ENCODE assay signal across 28 cellular contexts in genomic region chr4:77023920-77024319, GRCh38. TPM values are rescaled to one million over a fixed set of nuclear protein-coding genes. Genes with fewer than 3 reads are reported as not detected.
DNase-seq lines count a peak whose midpoint lies in the region; ATAC-seq and TF ChIP-seq lines count a peak whose summit lies in the region.
"Had no signal": no experiment of that assay in that cellular context is flagged by ENCODE, and none has a peak within 500 bp of the region (broad histone marks: within the 10 kb centered on the region; RNA-seq: fewer than 3 reads in every experiment).

No MANE protein-coding gene starts in this region.

- no peak overlapping the region; the same call in none of the 2 replicates for H3K4ac ChIP-seq in IMR-90 (ENCODE audit: low read depth, low read length)

- peak overlapping the region; percentile 30 for H2BK5ac ChIP-seq in IMR-90 (ENCODE audit: low read depth, low read length, poor library complexity, severe bottlenecking)

- peaks cover 90% of the 10 kb centered on the region for H3K36me3 Mint-ChIP-seq in nephron (ENCODE audit: low read depth)

- H2BK120ac ChIP-seq in IMR-90 (ENCODE audit: low read depth, low read length) = no peak overlapping the region

- H2AK5ac ChIP-seq in IMR-90 (ENCODE audit: low read depth, low read length) = peak overlapping the region; percentile 54; the same call in 1 of the 2 replicates

- no peak overlapping the region for H2BK15ac ChIP-seq in IMR-90 (ENCODE audit: low read depth, low read length)

- H3K27me3 ChIP-seq in IMR-90 (ENCODE audit: control insufficient read depth, insufficient read depth, low read length) (no peaks in the 10 kb centered on the region), fibroblast of lung (ENCODE audit: control insufficient read depth, insufficient read depth, low read length) (no peaks in the 10 kb centered on the region)
- H3K27me3 ChIP-seq: neutrophil, spleen had no signal

- H2BK20ac ChIP-seq in IMR-90 (ENCODE audit: low read depth, low read length) = no peak overlapping the region; the same call in 1 of the 2 replicates

- H3K36me3 ChIP-seq in IMR-90 (ENCODE audit: control insufficient read depth, insufficient read depth, low read length) (peaks cover 66% of the 10 kb centered on the region), fibroblast of lung (ENCODE audit: control insufficient read depth, insufficient read depth, low read length) (peaks cover 47% of the 10 kb centered on the region)
- H3K36me3 ChIP-seq: neutrophil had no signal

- dilution Hi-C loops in IMR-90 (cut with HindIII; ENCODE audit: low sequenced_read_pairs, unreplicated experiment) = no loop called here

- ATAC-seq in IMR-90 (ENCODE audit: low read depth) = no peak
- no peak for ATAC-seq in HG03139 (IDR thresholded peaks at IDR 0.05; ENCODE audit: unreplicated experiment)
- ATAC-seq: activated CD4-positive, alpha-beta T cell treated with anti-CD3 and anti-CD28 coated beads for 36 hours; left colon; right cardiac atrium had no signal

- H3K4me3 ChIP-seq in IMR-90 (ENCODE audit: insufficient read depth, low read depth, low read length) = no peak overlapping the region
- H3K4me3 ChIP-seq in fibroblast of lung (replicated peaks in 1 of 4; ENCODE audit: control extremely low read depth in 1 of 4, insufficient read depth in 1 of 4, low read depth in 3 of 4, low read length in 4 of 4) = no peak overlapping the region
- H3K4me3 ChIP-seq: HAP-1, spleen had no signal

- H3K27ac ChIP-seq in IMR-90 (ENCODE audit: insufficient read depth, low read length) (peak overlapping the region; percentile 15; the same call in 1 of the 2 replicates), fibroblast of lung (ENCODE audit: insufficient read depth, low read length) (peak overlapping the region; percentile 22)
- H3K27ac ChIP-seq: neutrophil, spleen had no signal

- H3K79me2 ChIP-seq in fibroblast of lung (ENCODE audit: control insufficient read depth, insufficient read depth, low read length) = peaks cover 2% of the 10 kb centered on the region

- H2AK9ac ChIP-seq in IMR-90 (replicated peaks; ENCODE audit: low read depth, low read length, poor library complexity) = no peak overlapping the region

- TF ChIP-seq POLR2A in IMR-90 (IDR thresholded peaks at IDR 0.05; ENCODE audit: low read depth, low read length) = no peak

- DNase-seq in DMS153 treated with DMSO at 0.1 percent for 48 hours (lab: John Stamatoyannopoulos, UW; ENCODE audit: unreplicated experiment) = peak; percentile 47
- no peak for DNase-seq in IMR-90
- peak in 1 of 2 donors; percentile 58 for DNase-seq in fibroblast of lung (ENCODE audit: low read depth in 2 of 2)
- DNase-seq in GOT3 (lab: John Stamatoyannopoulos, UW) = no peak
- DNase-seq in SKM-1 treated with dmso at 0.1 percent for 144 hours (lab: John Stamatoyannopoulos, UW; ENCODE audit: unreplicated experiment) = no peak
- no peak for DNase-seq in head of caudate nucleus
- DNase-seq: ACHN; activated CD4-positive, alpha-beta T cell treated with anti-CD3 and anti-CD28 coated beads for 36 hours; amniotic stem cell; CD8-positive, alpha-beta memory T cell; KBM-7; left colon; NCI-H1105; NCI-H187 treated with DMSO at 0.1 percent for 48 hours; NCI-H774; right cardiac atrium; SHP77 treated with DMSO at 0.1 percent for 48 hours; spleen; stimulated activated CD4-positive, alpha-beta T cell treated with anti-CD3 and anti-CD28 coated beads, Interleukin-2, amount 100 ng/mL, for 24 hours; stimulated activated CD8-positive, alpha-beta memory T cell treated with anti-CD3 and anti-CD28 coated beads, Interleukin-4, amount 100 ng/mL, for 48 hours had no signal

- H3K9ac ChIP-seq in IMR-90 (ENCODE audit: low read depth, low read length) (no peak overlapping the region), fibroblast of lung (ENCODE audit: insufficient read depth, low read length) (no peak overlapping the region)

- no peaks in the 10 kb centered on the region for H3K9me3 Mint-ChIP-seq in nephron
- H3K9me3 Mint-ChIP-seq: activated naive CD4-positive, alpha-beta T cell treated with anti-CD3 and anti-CD28 coated beads, Interleukin-2, amount 50 U/mL, for 24 hours; CD8-positive, alpha-beta memory T cell; memory B cell; stimulated activated naive CD8-positive, alpha-beta T cell treated with anti-CD3 and anti-CD28 coated beads, Interleukin-15, Interleukin-2, amounts not matched to agents 100 ng/mL and 50 ng/mL, for 24 hours had no signal

- TF ChIP-seq RAD21 in IMR-90 (IDR thresholded peaks at IDR 0.05; ENCODE audit: low read length) = no peak

- H3K4me3 Mint-ChIP-seq in nephron = no peak overlapping the region
- H3K4me3 Mint-ChIP-seq: activated CD4-positive, alpha-beta T cell treated with anti-CD3 and anti-CD28 coated beads for 36 hours; activated naive CD4-positive, alpha-beta T cell treated with anti-CD3 and anti-CD28 coated beads, Interleukin-2, amount 50 U/mL, for 24 hours; B cell; CD8-positive, alpha-beta memory T cell; memory B cell; stimulated activated naive CD8-positive, alpha-beta T cell treated with anti-CD3 and anti-CD28 coated beads, Interleukin-15, Interleukin-2, amounts not matched to agents 100 ng/mL and 50 ng/mL, for 24 hours had no signal

- peak overlapping the region; percentile 54 to 59 (median 56) for H3K27ac Mint-ChIP-seq in nephron
- H3K27ac Mint-ChIP-seq: activated CD4-positive, alpha-beta T cell treated with anti-CD3 and anti-CD28 coated beads for 36 hours; activated naive CD4-positive, alpha-beta T cell treated with anti-CD3 and anti-CD28 coated beads, Interleukin-2, amount 50 U/mL, for 24 hours; B cell; memory B cell; stimulated activated naive CD8-positive, alpha-beta T cell treated with anti-CD3 and anti-CD28 coated beads, Interleukin-15, Interleukin-2, amounts not matched to agents 100 ng/mL and 50 ng/mL, for 24 hours had no signal

- no peaks in the 10 kb centered on the region for H3K27me3 Mint-ChIP-seq in nephron (ENCODE audit: low read depth)
- H3K27me3 Mint-ChIP-seq: activated naive CD4-positive, alpha-beta T cell treated with anti-CD3 and anti-CD28 coated beads, Interleukin-2, amount 50 U/mL, for 24 hours; B cell; CD8-positive, alpha-beta memory T cell; memory B cell; stimulated activated naive CD8-positive, alpha-beta T cell treated with anti-CD3 and anti-CD28 coated beads, Interleukin-15, Interleukin-2, amounts not matched to agents 100 ng/mL and 50 ng/mL, for 24 hours had no signal

- H3K18ac ChIP-seq in IMR-90 (ENCODE audit: low read depth, low read length) = no peak overlapping the region

- peaks cover 22% of the 10 kb centered on the region for H3K4me1 ChIP-seq in IMR-90 (ENCODE audit: control insufficient read depth, insufficient read depth, low read length)
- H3K4me1 ChIP-seq in fibroblast of lung (ENCODE audit: control insufficient read depth, extremely low read depth, insufficient read depth, low read length) = peaks cover 11% of the 10 kb centered on the region
- H3K4me1 ChIP-seq: HAP-1 had no signal

- peak overlapping the region; percentile 51 for H4K91ac ChIP-seq in IMR-90 (ENCODE audit: insufficient read depth, low read depth, low read length)

- POLR2A ChIA-PET in IMR-90 (lab: Charles Lee; ENCODE audit: unreplicated experiment) = no interaction called here

- peaks cover 29% of the 10 kb centered on the region for H3K9me1 ChIP-seq in IMR-90 (ENCODE audit: insufficient read depth, low read length)

- H3K23ac ChIP-seq in IMR-90 (ENCODE audit: low read depth, low read length) = no peak overlapping the region

- H4K20me1 ChIP-seq in IMR-90 (ENCODE audit: insufficient read depth, low read length) (peaks cover 11% of the 10 kb centered on the region; the same call in 1 of the 2 replicates), fibroblast of lung (ENCODE audit: control insufficient read depth, extremely low read depth, insufficient read depth, low read length) (no peaks in the 10 kb centered on the region)

- H4K8ac ChIP-seq in IMR-90 (ENCODE audit: low read depth in 2 of 2, low read length in 2 of 2) = peak overlapping the region in 1 of 2 experiments; percentile 26; a peak in 1 of 4 replicates

- H3K4me1 Mint-ChIP-seq in nephron = peaks cover 30% of the 10 kb centered on the region
- H3K4me1 Mint-ChIP-seq: B cell, memory B cell had no signal

- CTCF ChIA-PET in IMR-90 (lab: Yijun Ruan, JAX) = no interaction called here

- 0 out of 2 replicates have a peak overlapping the region, but pooled peaks have one; percentile 7 for H3K14ac ChIP-seq in IMR-90 (replicated peaks; ENCODE audit: low read depth, low read length)

- peaks cover 55 to 75% of the 10 kb centered on the region in 2 experiments for H3K79me1 ChIP-seq in IMR-90 (ENCODE audit: low read depth in 1 of 2, low read length in 2 of 2)

- H4K5ac ChIP-seq in IMR-90 (ENCODE audit: low read depth, low read length) = no peak overlapping the region

- in situ Hi-C loops in IMR-90 (cut with MboI; ENCODE audit: low sequenced_read_pairs) = loop anchor here (10.0 kb wide), 1 partner anchor 69 kb away; no protein-coding TSS in a partner anchor

- H3K9me3 ChIP-seq in IMR-90 (ENCODE audit: control insufficient read depth, insufficient read depth, low read length) (no peaks in the 10 kb centered on the region), fibroblast of lung (ENCODE audit: control insufficient read depth, insufficient read depth, low read depth, low read length) (no peaks in the 10 kb centered on the region)
- H3K9me3 ChIP-seq: HAP-1, neutrophil, spleen had no signal

- H3K4me2 ChIP-seq in IMR-90 (ENCODE audit: low read depth, low read length) = no peak overlapping the region
- H3K4me2 ChIP-seq in fibroblast of lung (ENCODE audit: extremely low read depth, insufficient read depth, low read length) = no peak overlapping the region

- WGBS in IMR-90 (ENCODE audit: extremely low coverage in 2 of 2, insufficient read length in 1 of 2), 2 experiments = 100% methylated on average over 1 of the region's 11 CpGs; no CpG with 5 or more reads in 1 of the 2 experiments

- no TSS peak for BruUV-seq in IMR-90 (replicated peaks; lab: Mats Ljungman, UMichigan)

- H2AFZ ChIP-seq in IMR-90 (replicated peaks; ENCODE audit: low read length, poor library complexity) (no peak overlapping the region), fibroblast of lung (ENCODE audit: low read length) (no peak overlapping the region)

- intact Hi-C loops in IMR-90 (cut with micrococcal nuclease) = loop anchor here (5.0 kb wide), 2 partner anchors 37 to 72 kb away; no protein-coding TSS in a partner anchor
- intact Hi-C loops in head of caudate nucleus (cut with DNase I) = no loop called here

- TF ChIP-seq CTCF in IMR-90 (conservative IDR thresholded peaks at IDR 0.05; ENCODE audit: low read depth, low read length) = no peak
- no peak for TF ChIP-seq CTCF in fibroblast of lung (conservative IDR thresholded peaks at IDR 0.05 in 1 of 2, IDR thresholded peaks at IDR 0.05 in 1 of 2; ENCODE audit: low read depth in 1 of 2, low read length in 2 of 2)
- TF ChIP-seq CTCF in nephron (IDR thresholded peaks at IDR 0.05; ENCODE audit: unreplicated experiment in 3 of 3) = no peak

- no peak overlapping the region for H3K56ac ChIP-seq in IMR-90 (ENCODE audit: extremely low read depth, insufficient read depth, low read length)

RNA-seq across cellular contexts. Expression of gene CCNI, which starts 51.9 kb away (rescaled TPM):
- total RNA-seq in IMR-90 (2012; rRNA removed) = 98.6 and 100 TPM in 2 replicates
- polyA plus RNA-seq in IMR-90 (2012; rRNA removed) = 66.8 and 70.1 TPM in 2 replicates
- polyA plus RNA-seq in IMR-90 (2012; cell fraction: cytosol; rRNA removed) = 30.2 and 39.5 TPM in 2 replicates
- polyA plus RNA-seq in IMR-90 (2012; cell fraction: nucleus; rRNA removed; ENCODE audit: low replicate concordance) = 11.4 and 41.8 TPM in 2 replicates
- total RNA-seq in fibroblast of lung = 117 and 151 TPM in 2 replicates
- 214 and 216 TPM in 2 replicates for polyA plus RNA-seq in fibroblast of lung
- polyA plus RNA-seq in fibroblast of lung (2012) = 173 and 186 TPM in 2 replicates
- polyA minus RNA-seq in fibroblast of lung (ENCODE audit: low replicate concordance) = 322 and 501 TPM in 2 replicates
